Comparison of ENCODE assay signal across 8 cellular contexts in the genomic region with DNA sequence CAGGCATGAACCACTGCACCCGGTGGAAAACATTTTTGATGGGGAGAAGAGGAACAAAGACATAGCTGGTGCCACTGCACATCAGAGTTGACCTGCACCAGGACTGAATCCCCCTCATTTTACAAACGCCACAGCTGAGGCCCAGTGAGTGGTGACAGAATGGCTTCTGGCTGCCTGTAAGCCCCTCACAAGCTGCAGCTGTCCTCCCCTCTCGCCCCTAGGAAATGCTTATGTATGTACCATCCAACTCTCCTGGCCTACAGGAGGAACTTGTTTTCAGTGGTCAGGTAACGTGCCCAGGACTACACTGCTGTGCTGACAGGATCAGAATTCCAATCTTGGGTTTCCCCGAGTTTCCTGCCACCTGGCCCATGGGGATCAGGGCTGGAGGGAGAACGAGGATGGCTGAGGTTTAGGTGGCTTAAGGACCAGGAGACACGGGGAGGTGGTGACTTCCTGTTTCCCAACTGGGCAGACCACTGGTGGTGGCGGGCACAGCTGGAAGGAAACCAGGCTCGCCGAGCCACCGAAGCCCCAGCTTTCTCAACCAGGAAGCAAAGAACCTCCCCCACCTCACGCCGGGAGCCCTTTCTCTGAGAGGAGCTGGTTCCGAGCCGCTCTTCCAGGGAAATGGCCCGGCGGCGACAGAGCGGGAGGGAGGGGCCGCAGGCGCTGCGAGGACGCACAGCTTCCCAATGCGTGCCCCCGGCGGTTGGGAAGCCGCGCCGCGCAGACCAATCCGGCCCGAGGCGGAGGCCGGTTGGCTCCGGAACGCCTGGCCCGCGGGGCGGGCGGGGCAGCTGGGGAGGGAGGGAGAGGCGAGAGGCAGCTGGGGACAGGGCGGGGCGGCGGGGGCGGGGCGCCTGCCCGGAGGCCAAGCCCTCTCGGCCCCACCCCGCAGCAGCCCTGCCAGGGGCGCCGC. TPM values are rescaled to one million over a fixed set of nuclear protein-coding genes. Genes with fewer than 3 reads are reported as not detected.
DNase-seq lines count a peak whose midpoint lies in the region; ATAC-seq and TF ChIP-seq lines count a peak whose summit lies in the region.

No MANE protein-coding gene starts in this region.

- H3K36me3 ChIP-seq in ectodermal cell (ENCODE audit: control insufficient read depth, insufficient read depth, low read length) (no peaks in the 10 kb centered on the region), lung (ENCODE audit: control insufficient read depth in 2 of 2, insufficient read depth in 2 of 2, low read length in 2 of 2) (peaks cover 0 to 11% of the 10 kb centered on the region in 2 donors)

- WGBS in ectodermal cell, 2 experiments: 6 to 7% methylated on average over 51 of the region's 51 CpGs
- WGBS in lung, 2 donors: 2 to 4% methylated on average over 42 to 51 of the region's 51 CpGs

- H3K9me3 ChIP-seq in ectodermal cell (ENCODE audit: control insufficient read depth, low read length) (no peaks in the 10 kb centered on the region), lung (ENCODE audit: control insufficient read depth in 2 of 2, insufficient read depth in 1 of 2, low read length in 1 of 2) (no peaks in the 10 kb centered on the region)

- peak overlapping the region; percentile 95 for H3K4me3 Mint-ChIP-seq in activated CD4-positive, alpha-beta T cell treated with anti-CD3 and anti-CD28 coated beads, Interleukin-2, amount 10 ng/mL, durations not matched to agents 24 days and 14 days

- peak; percentile 74 to 77 for DNase-seq in AML-193 (lab: John Stamatoyannopoulos, UW)
- peak; percentile 85 for DNase-seq in NCI-H460 (ENCODE audit: extremely low read depth, low read depth)
- peak; percentile 97 for DNase-seq in activated CD4-positive, alpha-beta T cell treated with anti-CD3 and anti-CD28 coated beads, Interleukin-2, amount 10 ng/mL, durations not matched to agents 24 days and 14 days
- peak; percentile 95 for DNase-seq in lung (ENCODE audit: low spot score)
- DNase-seq in stimulated activated CD4-positive, alpha-beta T cell treated with anti-CD3 and anti-CD28 coated beads, TNF-alpha, amount 100 ng/mL, for 1 hour (ENCODE audit: low read depth in 3 of 3, low spot score in 1 of 3): peak; percentile 30 to 62 (median 35)

- H3K27me3 Mint-ChIP-seq in activated CD4-positive, alpha-beta T cell treated with anti-CD3 and anti-CD28 coated beads, Interleukin-2, amount 10 ng/mL, durations not matched to agents 24 days and 14 days: no peaks in the 10 kb centered on the region

- H3K4me1 Mint-ChIP-seq in activated CD4-positive, alpha-beta T cell treated with anti-CD3 and anti-CD28 coated beads, Interleukin-2, amount 10 ng/mL, durations not matched to agents 24 days and 14 days: peaks cover 11% of the 10 kb centered on the region

- H3K27ac Mint-ChIP-seq in activated CD4-positive, alpha-beta T cell treated with anti-CD3 and anti-CD28 coated beads, Interleukin-2, amount 10 ng/mL, durations not matched to agents 24 days and 14 days: peak overlapping the region; percentile 97

- intact Hi-C loops in activated CD4-positive, alpha-beta T cell treated with anti-CD3 and anti-CD28 coated beads, Interleukin-2, amount 10 ng/mL, durations not matched to agents 24 days and 14 days (cut with micrococcal nuclease): loop anchor here (1.0 kb wide), 1 partner anchor 13 kb away; the partner anchor contains the start of gene RCE1

- no peaks in the 10 kb centered on the region for H3K27me3 ChIP-seq in ectodermal cell (ENCODE audit: control insufficient read depth, insufficient read depth, low read length, poor library complexity, severe bottlenecking)
- H3K27me3 ChIP-seq in lung (ENCODE audit: control insufficient read depth, insufficient read depth): no peaks in the 10 kb centered on the region

- peak overlapping the region; percentile 41 for H3K27ac ChIP-seq in ectodermal cell (ENCODE audit: insufficient read depth, low read depth, low read length, poor library complexity, severe bottlenecking)
- H3K27ac ChIP-seq in lung (ENCODE audit: low read depth in 1 of 2, low read length in 1 of 2): peak overlapping the region; percentile 89 to 92

- ATAC-seq in GM19025 (IDR thresholded peaks at IDR 0.05; ENCODE audit: low read depth, unreplicated experiment): peak; percentile 76
- ATAC-seq in HG03196 (IDR thresholded peaks at IDR 0.05; ENCODE audit: unreplicated experiment): peak; percentile 57
- peak; percentile 94 for ATAC-seq in lung (ENCODE audit: insufficient read depth, low FRiP score)

- H3K36me3 Mint-ChIP-seq in activated CD4-positive, alpha-beta T cell treated with anti-CD3 and anti-CD28 coated beads, Interleukin-2, amount 10 ng/mL, durations not matched to agents 24 days and 14 days (ENCODE audit: low read depth): peaks cover 4% of the 10 kb centered on the region

- H3K4me1 ChIP-seq in ectodermal cell (ENCODE audit: control insufficient read depth, insufficient read depth, low read length) (peaks cover 7% of the 10 kb centered on the region), lung (ENCODE audit: control insufficient read depth in 2 of 2, insufficient read depth in 2 of 2, low read length in 2 of 2) (peaks cover 0 to 7% of the 10 kb centered on the region in 2 donors)

- H3K9me3 Mint-ChIP-seq in activated CD4-positive, alpha-beta T cell treated with anti-CD3 and anti-CD28 coated beads, Interleukin-2, amount 10 ng/mL, durations not matched to agents 24 days and 14 days: no peaks in the 10 kb centered on the region

- no peak for TF ChIP-seq CTCF in lung (IDR thresholded peaks at IDR 0.05; ENCODE audit: control extremely low read depth, extremely low read depth)

- peak overlapping the region; percentile 66 for H3K4me3 ChIP-seq in ectodermal cell (ENCODE audit: insufficient read depth, low read depth, low read length)
- H3K4me3 ChIP-seq in lung: peak overlapping the region; percentile 65

RNA-seq across cellular contexts. Expression of gene LRFN4, which starts 1.0 kb away (rescaled TPM):
- 30.5 and 32.4 TPM in 2 replicates for total RNA-seq in NCI-H460 (2014; rRNA removed; shearing (Covaris generic))
- 155 and 161 TPM in 2 replicates for polyA plus RNA-seq in NCI-H460 (2014; cell fraction: nucleus; rRNA removed)
- 51.9 and 55.6 TPM in 2 replicates for total RNA-seq in activated CD4-positive, alpha-beta T cell treated with anti-CD3 and anti-CD28 coated beads, Interleukin-2, amount 10 ng/mL, durations not matched to agents 24 days and 14 days
- 26.7 TPM for polyA plus RNA-seq in ectodermal cell (2013, experiment 1 of 4)
- polyA plus RNA-seq in ectodermal cell (2013, experiment 2 of 4): 23.9 TPM
- 24.1 TPM for polyA plus RNA-seq in ectodermal cell (2013, experiment 3 of 4)
- polyA plus RNA-seq in ectodermal cell (2013, experiment 4 of 4): 25.4 TPM
- total RNA-seq in lung: 10 to 100 TPM in 1 of 2 donors, 1 to 10 TPM in 1; 4.6 to 34.4 TPM
- polyA plus RNA-seq in lung: 10 to 100 TPM; 15.0 to 15.6 TPM

RNA-seq across cellular contexts. Expression of gene RCE1, which starts 12.6 kb away (rescaled TPM):
- 24.1 and 30.8 TPM in 2 replicates for total RNA-seq in NCI-H460 (2014; rRNA removed; shearing (Covaris generic))
- polyA plus RNA-seq in NCI-H460 (2014; cell fraction: nucleus; rRNA removed): 32.2 and 38.0 TPM in 2 replicates
- total RNA-seq in activated CD4-positive, alpha-beta T cell treated with anti-CD3 and anti-CD28 coated beads, Interleukin-2, amount 10 ng/mL, durations not matched to agents 24 days and 14 days: 28.5 and 32.9 TPM in 2 replicates
- polyA plus RNA-seq in ectodermal cell (2013, experiment 1 of 4): 29.3 TPM
- 30.3 TPM for polyA plus RNA-seq in ectodermal cell (2013, experiment 2 of 4)
- 27.2 TPM for polyA plus RNA-seq in ectodermal cell (2013, experiment 3 of 4)
- polyA plus RNA-seq in ectodermal cell (2013, experiment 4 of 4): 27.2 TPM
- 10 to 100 TPM; 19.5 to 22.8 TPM for total RNA-seq in lung
- 10 to 100 TPM in 1 of 2 donors, 1 to 10 TPM in 1; 8.7 to 24.0 TPM for polyA plus RNA-seq in lung

Comparison
In these comparisons a context has a peak if more than half of its experiments do, and no peak if none do; other contexts are left out.
1. Peak in every context shown above with its lines: DNase-seq, ATAC-seq, H3K4me3 ChIP-seq and H3K27ac ChIP-seq.
2. DNase-seq: peak in every context shown above with its lines; median percentile 97 in activated CD4-positive, alpha-beta T cell treated with anti-CD3 and anti-CD28 coated beads, Interleukin-2, amount 10 ng/mL, durations not matched to agents 24 days and 14 days; 95 in lung; 85 in NCI-H460; 76 in AML-193; 35 in stimulated activated CD4-positive, alpha-beta T cell treated with anti-CD3 and anti-CD28 coated beads, TNF-alpha, amount 100 ng/mL, for 1 hour.